Comparison of ENCODE assay signal across 12 cellular contexts in the genomic region with DNA sequence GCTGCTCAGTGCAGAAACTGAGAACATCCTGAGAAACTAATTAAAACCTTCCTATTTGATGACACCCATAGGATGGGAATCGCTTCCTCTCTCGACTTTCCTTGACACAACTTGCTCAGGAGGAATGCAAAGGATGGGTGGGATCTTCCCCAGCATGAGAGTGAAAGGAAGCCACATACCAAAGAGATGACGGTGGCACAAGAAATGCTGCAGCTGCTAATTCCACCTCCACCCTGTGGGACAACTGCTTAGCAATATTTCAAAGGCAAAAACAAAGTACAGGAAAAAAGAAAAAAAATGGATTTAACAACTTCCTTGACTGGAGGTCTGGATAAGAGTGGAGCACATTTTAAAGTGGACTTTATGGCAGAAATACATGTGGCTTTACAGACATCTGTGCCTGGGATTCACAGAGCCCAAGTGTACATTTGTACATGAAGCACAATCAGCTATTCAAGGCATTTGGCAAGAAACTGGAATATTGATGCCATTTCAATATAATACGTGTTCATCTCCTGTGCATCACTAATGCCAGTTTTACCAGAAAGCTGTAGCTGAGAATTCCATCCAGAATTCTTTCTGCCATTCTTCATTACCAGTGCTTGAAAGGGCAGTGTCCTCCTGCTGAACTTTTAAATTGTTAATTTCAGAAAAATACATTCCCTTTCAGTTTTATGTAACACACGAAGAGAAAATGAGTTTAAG.
DNase-seq lines count a peak whose midpoint lies in the region; ATAC-seq and TF ChIP-seq lines count a peak whose summit lies in the region.
"Had no signal": no experiment of that assay in that cellular context is flagged by ENCODE, and none has a peak within 500 bp of the region (broad histone marks: within the 10 kb centered on the region; RNA-seq: fewer than 3 reads in every experiment).

No MANE protein-coding gene starts in this region.

- no peak for TF ChIP-seq CTCF in AG09309 (IDR thresholded peaks at IDR 0.05; ENCODE audit: control insufficient read depth, insufficient read depth, low read depth, low read length, missing control alignments)

- no peak for ATAC-seq in HG03378 (IDR thresholded peaks at IDR 0.05; ENCODE audit: unreplicated experiment)
- ATAC-seq: K562 had no signal

- H3K4me3 ChIP-seq in AG09309 (ENCODE audit: control insufficient read depth, low read depth, low read length): no peak overlapping the region
- H3K4me3 ChIP-seq: K562, thoracic aorta had no signal

- peak; percentile 83 for DNase-seq in AG09309 (ENCODE audit: low read depth)
- peak; percentile 100 for DNase-seq in LHCN-M2 (ENCODE audit: low read depth)
- peak; percentile 50 for DNase-seq in ecto neural progenitor cell (ENCODE audit: low spot score)
- DNase-seq in left kidney (ENCODE audit: low read depth, low spot score): peak; percentile 70
- no peak for DNase-seq in stimulated activated CD4-positive, alpha-beta T cell treated with anti-CD3 and anti-CD28 coated beads, Interleukin-12 subunit alpha, Interleukin-12 subunit beta, amount 100 ng/mL, for 4 hours
- no peak for DNase-seq in NCI-H2227 (lab: John Stamatoyannopoulos, UW; ENCODE audit: unreplicated experiment)
- DNase-seq in midbrain (lab: John Stamatoyannopoulos, UW): no peak
- DNase-seq: activated CD8-positive, alpha-beta memory T cell treated with anti-CD3 and anti-CD28 coated beads, Interleukin-2, amount 50 U/mL, for 48 hours; COR-L47 had no signal

Comparison
In these comparisons a context has a peak if more than half of its experiments do, and no peak if none do; other contexts are left out.
1. DNase-seq: peak in AG09309 (single experiment), LHCN-M2 (single experiment), ecto neural progenitor cell (single experiment) and left kidney (single experiment); none in stimulated activated CD4-positive, alpha-beta T cell treated with anti-CD3 and anti-CD28 coated beads, Interleukin-12 subunit alpha, Interleukin-12 subunit beta, amount 100 ng/mL, for 4 hours (single experiment), NCI-H2227 (single experiment) and midbrain (single experiment).